In genomic region chr15:66706225-66706732, GRCh38 we compare ENCODE assay signal across 11 cellular contexts. TPM values are rescaled to one million over a fixed set of nuclear protein-coding genes. Genes with fewer than 3 reads are reported as not detected.
DNase-seq lines count a peak whose midpoint lies in the region; ATAC-seq, FAIRE-seq and TF ChIP-seq lines count a peak whose summit lies in the region.
"Had no signal": no experiment of that assay in that cellular context is flagged by ENCODE, and none has a peak within 500 bp of the region (broad histone marks: within the 10 kb centered on the region; RNA-seq: fewer than 3 reads in every experiment).

No MANE protein-coding gene starts in this region.

- POLR2A ChIA-PET in A549 (lab: Yijun Ruan, JAX) = interaction anchor here (1.0 to 7.3 kb wide), 4 partner anchors 16 to 145 kb away, joined by 3 to 94 read pairs (median 8); no protein-coding TSS in a partner anchor

- H3K4me1 ChIP-seq in A549 (peaks cover 68% of the 10 kb centered on the region), HUES6 (ENCODE audit: control insufficient read depth, insufficient read depth, low read length) (peaks cover 38% of the 10 kb centered on the region), mesodermal cell (ENCODE audit: control insufficient read depth, insufficient read depth, low read length, poor library complexity, severe bottlenecking) (peaks cover 46% of the 10 kb centered on the region)

- ATAC-seq in A549 (no peak), HG02970 (IDR thresholded peaks at IDR 0.05; ENCODE audit: low FRiP score, unreplicated experiment) (no peak)
- ATAC-seq: activated naive CD8-positive, alpha-beta T cell treated with anti-CD3 and anti-CD28 coated beads, Interleukin-2, amount 50 U/mL, for 24 hours; pancreas had no signal

- peak overlapping the region; percentile 38 for H3K9ac ChIP-seq in HUES6 (ENCODE audit: low read length)

- peaks cover 23% of the 10 kb centered on the region for H3K27me3 ChIP-seq in HUES6 (ENCODE audit: control insufficient read depth, insufficient read depth, low read length)
- H3K27me3 ChIP-seq: pancreas had no signal

- H3K36me3 ChIP-seq in HUES6 (ENCODE audit: control insufficient read depth, insufficient read depth, low read length) (no peaks in the 10 kb centered on the region; the same call in 1 of the 2 replicates), mesodermal cell (ENCODE audit: control insufficient read depth, insufficient read depth, low read length) (peaks cover 75% of the 10 kb centered on the region)
- H3K36me3 ChIP-seq: pancreas had no signal

- H3K9me3 ChIP-seq in A549 (no peaks in the 10 kb centered on the region), HUES6 (ENCODE audit: control insufficient read depth, insufficient read depth, low read depth, low read length) (no peaks in the 10 kb centered on the region), mesodermal cell (ENCODE audit: control insufficient read depth, low read length) (no peaks in the 10 kb centered on the region)
- H3K9me3 ChIP-seq: pancreas had no signal

- peak; percentile 51 to 61 for TF ChIP-seq RAD21 in A549 (conservative IDR thresholded peaks at IDR 0.05 in 1 of 2, IDR thresholded peaks at IDR 0.05 in 1 of 2)

- TF ChIP-seq CTCF in A549 (IDR thresholded peaks at IDR 0.05) (peak; percentile 64), choroid plexus epithelial cell (conservative IDR thresholded peaks at IDR 0.05; ENCODE audit: low read depth, low read length) (peak; percentile 75)

- no peak for TF ChIP-seq EP300 in A549 (IDR thresholded peaks at IDR 0.05)

- H3K4me2 ChIP-seq in A549 = peak overlapping the region; percentile 97

- DNase-seq in A549 (ENCODE audit: low read depth in 1 of 2, low spot score in 1 of 2) = peak in 1 of 2 experiments; percentile 61
- DNase-seq in choroid plexus epithelial cell (ENCODE audit: low read depth) = peak; percentile 64
- DNase-seq in AML-193 (lab: John Stamatoyannopoulos, UW) = no peak
- DNase-seq in effector CD4-positive, alpha-beta T cell = no peak
- DNase-seq in NCI-H1694 treated with DMSO at 0.1 percent for 48 hours (lab: John Stamatoyannopoulos, UW) = no peak
- DNase-seq: activated naive CD8-positive, alpha-beta T cell treated with anti-CD3 and anti-CD28 coated beads, Interleukin-2, amount 50 U/mL, for 24 hours; COR-L47 had no signal

- WGBS in A549 (ENCODE audit: missing lambda C conversion rate) = 84% methylated on average over 20 of the region's 22 CpGs
- 82 to 89% methylated on average over 21 to 22 of the region's 22 CpGs for WGBS in mesodermal cell (ENCODE audit: insufficient coverage in 2 of 2), 2 experiments

- peak overlapping the region; percentile 90 for H3K4me3 ChIP-seq in A549
- H3K4me3 ChIP-seq in HUES6 (ENCODE audit: low read depth, low read length) = peak overlapping the region; percentile 89; the same call in 1 of the 2 replicates
- peak overlapping the region; percentile 28 for H3K4me3 ChIP-seq in choroid plexus epithelial cell (ENCODE audit: low read depth, low read length)
- H3K4me3 ChIP-seq in mesodermal cell (ENCODE audit: extremely low read depth, insufficient read depth, low read length, poor library complexity, severe bottlenecking) = peak overlapping the region; percentile 97

- FAIRE-seq in A549 (lab: Jason Lieb, UNC) = peak; percentile 67
- FAIRE-seq: pancreas had no signal

- TF ChIP-seq POLR2A in A549 (IDR thresholded peaks at IDR 0.05; ENCODE audit: low read length) = no peak

- CTCF ChIA-PET in A549 (lab: Yijun Ruan, JAX) = interaction anchor here (0.8 to 24.6 kb wide), 25 partner anchors 8 to 401 kb away, joined by 3 to 779 read pairs (median 4); no protein-coding TSS in a partner anchor

- H3K27ac ChIP-seq in A549 (peak overlapping the region; percentile 47 to 95), HUES6 (ENCODE audit: low read depth, low read length) (no peak overlapping the region), mesodermal cell (ENCODE audit: low read depth, low read length, severe bottlenecking) (peak overlapping the region; percentile 91)

TF ChIP-seq in A549, 52 proteins besides CTCF, POLR2A, EP300 and RAD21:
- TF ChIP-seq EHMT2 (IDR thresholded peaks at IDR 0.05; ENCODE audit: low read depth) = peak; percentile 91; the same call in 1 of the 2 replicates
- TF ChIP-seq CBX2 (IDR thresholded peaks at IDR 0.05; ENCODE audit: borderline replicate concordance, low read depth) = no peak
- TF ChIP-seq ZC3H11A (IDR thresholded peaks at IDR 0.05) = no peak
- no peak for TF ChIP-seq PBX3 (IDR thresholded peaks at IDR 0.05)
- TF ChIP-seq, protein P1, sequence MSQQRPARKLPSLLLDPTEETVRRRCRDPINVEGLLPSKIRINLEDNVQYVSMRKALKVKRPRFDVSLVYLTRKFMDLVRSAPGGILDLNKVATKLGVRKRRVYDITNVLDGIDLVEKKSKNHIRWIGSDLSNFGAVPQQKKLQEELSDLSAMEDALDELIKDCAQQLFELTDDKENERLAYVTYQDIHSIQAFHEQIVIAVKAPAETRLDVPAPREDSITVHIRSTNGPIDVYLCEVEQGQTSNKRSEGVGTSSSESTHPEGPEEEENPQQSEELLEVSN (IDR thresholded peaks at IDR 0.05; ENCODE audit: borderline replicate concordance, low read depth) = no peak
- TF ChIP-seq ELK1 (IDR thresholded peaks at IDR 0.05; ENCODE audit: low read depth, low read length) = no peak
- TF ChIP-seq HEYL (CRISPR knock-in tag; IDR thresholded peaks at IDR 0.05) = no peak
- TF ChIP-seq JUN (IDR thresholded peaks at IDR 0.05) = no peak; a peak in 1 of 5 replicates
- no peak for TF ChIP-seq REST (IDR thresholded peaks at IDR 0.05)
- no peak for TF ChIP-seq ZFP36 (IDR thresholded peaks at IDR 0.05; ENCODE audit: borderline replicate concordance, partially characterized antibody)
- no peak for TF ChIP-seq MAX (IDR thresholded peaks at IDR 0.05)
- TF ChIP-seq NFE2L2 (conservative IDR thresholded peaks at IDR 0.05; ENCODE audit: low read length) = no peak
- no peak for TF ChIP-seq RARB (CRISPR knock-in tag; IDR thresholded peaks at IDR 0.05)
- TF ChIP-seq SMC3 (IDR thresholded peaks at IDR 0.05) = peak; percentile 52; the same call in 2 of the 3 replicates
- TF ChIP-seq FOSL2 (IDR thresholded peaks at IDR 0.05) = no peak
- no peak for TF ChIP-seq FOSL2 (CRISPR knock-in tag; IDR thresholded peaks at IDR 0.05)
- 0 out of 2 replicates have a peak, but pooled peaks have one; percentile 21 for TF ChIP-seq TFCP2L1 (CRISPR knock-in tag; IDR thresholded peaks at IDR 0.05)

RNA-seq across cellular contexts. Expression of gene SMAD6, which starts 4.2 kb away (rescaled TPM):
- polyA plus RNA-seq in A549 (2011; rRNA removed) = 9.6 and 14.0 TPM in 2 replicates
- polyA plus RNA-seq in A549 (2012; cell fraction: cytosol; rRNA removed) = 41.3 and 55.8 TPM in 2 replicates
- polyA plus RNA-seq in A549 (2012; cell fraction: nucleus; rRNA removed) = 173 and 184 TPM in 2 replicates
- polyA plus RNA-seq in A549 (2017; fragmentation: RNase III; extraction: RNeasy Plus Mini Kit Qiagen cat#74134 plus additional on column Dnase treatment) = 40.5 to 46.7 TPM (median 46.6 TPM) in 3 replicates
- polyA minus RNA-seq in A549 (2011; rRNA and poly(A)+ RNA removed) = 29.1 and 38.4 TPM in 2 replicates
- polyA plus RNA-seq in mesodermal cell (2013, experiment 1 of 2) = 111 TPM
- polyA plus RNA-seq in mesodermal cell (2013, experiment 2 of 2) = 96.8 TPM

Comparison
In these comparisons a context has a peak if more than half of its experiments do, and no peak if none do; other contexts are left out.
1. H3K4me3 ChIP-seq: peak in every context shown above with its lines; median percentile 97 in mesodermal cell; 90 in A549; 89 in HUES6; 28 in choroid plexus epithelial cell.